In genomic region chr6:133644548-133644947, GRCh38 we compare ENCODE assay signal across 20 cellular contexts.
DNase-seq lines count a peak whose midpoint lies in the region; ATAC-seq and TF ChIP-seq lines count a peak whose summit lies in the region.
"Had no signal": no experiment of that assay in that cellular context is flagged by ENCODE, and none has a peak within 500 bp of the region (broad histone marks: within the 10 kb centered on the region; RNA-seq: fewer than 3 reads in every experiment).

No MANE protein-coding gene starts in this region.

- H3K9me3 ChIP-seq in HEK293 (ENCODE audit: control insufficient read depth, insufficient read depth, low read depth, low read length) = no peaks in the 10 kb centered on the region

- no peaks in the 10 kb centered on the region for H3K27me3 Mint-ChIP-seq in nephron (ENCODE audit: low read depth)
- H3K27me3 Mint-ChIP-seq in natural killer cell (ENCODE audit: low read depth in 2 of 2) = no peaks in the 10 kb centered on the region

- H3K36me3 Mint-ChIP-seq in nephron (ENCODE audit: low read depth) (no peaks in the 10 kb centered on the region), natural killer cell (no peaks in the 10 kb centered on the region)

- H3K4me1 ChIP-seq in HEK293 (ENCODE audit: control insufficient read depth, insufficient read depth, low read length) = peaks cover 14% of the 10 kb centered on the region

- TF ChIP-seq CTCF in HEK293 (tag by site-specific recombination; IDR thresholded peaks at IDR 0.05) (no peak), nephron (IDR thresholded peaks at IDR 0.05; ENCODE audit: unreplicated experiment in 3 of 3) (no peak), natural killer cell (IDR thresholded peaks at IDR 0.05) (no peak), GM20000 (IDR thresholded peaks at IDR 0.05; ENCODE audit: extremely low read depth, missing control alignments) (no peak)

- intact Hi-C loops in natural killer cell (cut with micrococcal nuclease) = no loop called here

- H3K4me3 Mint-ChIP-seq in nephron = no peak overlapping the region
- H3K4me3 Mint-ChIP-seq in natural killer cell = no peak overlapping the region
- H3K4me3 Mint-ChIP-seq: B cell, GM23338 had no signal

- no peak for ATAC-seq in natural killer cell
- ATAC-seq: GM23338, PC-3 had no signal

- POLR2A ChIA-PET in HEK293 (lab: Yijun Ruan, JAX) = interaction anchor here (0.8 kb wide), 1 partner anchor 13 kb away, joined by 8 read pairs; no protein-coding TSS in a partner anchor

- H3K36me3 ChIP-seq in HEK293 (ENCODE audit: control insufficient read depth in 2 of 2, insufficient read depth in 1 of 2, low read length in 2 of 2) = no peaks in the 10 kb centered on the region

- DNase-seq in amniotic epithelial cell (ENCODE audit: low read depth) (peak; percentile 28), natural killer cell (no peak), GM20000 (ENCODE audit: low spot score) (no peak), COLO668 (lab: John Stamatoyannopoulos, UW; ENCODE audit: unreplicated experiment) (no peak)
- DNase-seq in stimulated activated naive CD4-positive, alpha-beta T cell (lab: John Stamatoyannopoulos, UW) = no peak
- DNase-seq: COR-L47, DMS153, GF-D8, NCI-H1417 treated with DMSO at 0.1 percent for 48 hours, NCI-H187 treated with DMSO at 0.1 percent for 48 hours, NCI-H345, NCI-H524 treated with DMSO at 0.1 percent for 48 hours, PC-3, SIG-M5 had no signal

- no peak overlapping the region for H3K27ac ChIP-seq in HEK293 (ENCODE audit: extremely low read depth, low read depth, low read length)
- H3K27ac ChIP-seq: KMS-11, RWPE1 had no signal

- H3K4me3 ChIP-seq in HEK293 (ENCODE audit: low read depth, low read length) = no peak overlapping the region
- H3K4me3 ChIP-seq: GM23338 had no signal

- CTCF ChIA-PET in HEK293 (lab: Yijun Ruan, JAX) = interaction anchor here (0.6 to 1.5 kb wide), 4 partner anchors 11 to 1861 kb away, joined by 3 to 5 read pairs (median 3); no protein-coding TSS in a partner anchor

- H3K4me1 Mint-ChIP-seq in nephron (peaks cover 42% of the 10 kb centered on the region), natural killer cell (no peaks in the 10 kb centered on the region)
- H3K4me1 Mint-ChIP-seq: B cell had no signal

- H3K9me3 Mint-ChIP-seq in nephron (peaks cover 7% of the 10 kb centered on the region), natural killer cell (peaks cover 0 to 3% of the 10 kb centered on the region in 2 donors)
- H3K9me3 Mint-ChIP-seq: GM23338 had no signal

- peak overlapping the region; percentile 91 to 96 (median 93) for H3K27ac Mint-ChIP-seq in nephron
- no peak overlapping the region for H3K27ac Mint-ChIP-seq in natural killer cell
- H3K27ac Mint-ChIP-seq: B cell had no signal

TF ChIP-seq in HEK293, 187 proteins besides CTCF, POLR2A, EP300 and RAD21:
- TF ChIP-seq ZNF302 (tag by site-specific recombination; IDR thresholded peaks at IDR 0.05; ENCODE audit: low read depth) (no peak), ZNF362 (tag by site-specific recombination; IDR thresholded peaks at IDR 0.05) (0 out of 2 replicates have a peak, but pooled peaks have one; percentile 11), ZNF830 (tag by site-specific recombination; IDR thresholded peaks at IDR 0.05; ENCODE audit: low read depth) (no peak), KLF10 (tag by site-specific recombination; IDR thresholded peaks at IDR 0.05) (no peak), ZNF747 (tag by site-specific recombination; IDR thresholded peaks at IDR 0.05) (no peak), ZNF449 (tag by site-specific recombination; IDR thresholded peaks at IDR 0.05) (no peak)

Comparison
In these comparisons a context has a peak if more than half of its experiments do, and no peak if none do; other contexts are left out.
1. H3K27ac Mint-ChIP-seq: peak in nephron (3 of 3); none in natural killer cell (0 of 2).